ENCODE assay signal across 17 cellular contexts in genomic region chr14:105468621-105469241, GRCh38. TPM values are rescaled to one million over a fixed set of nuclear protein-coding genes. Genes with fewer than 3 reads are reported as not detected.
A peak's percentile ranks its signal among the peaks of the same experiment; 100 is the strongest.
DNase-seq lines count a peak whose midpoint lies in the region; ATAC-seq and TF ChIP-seq lines count a peak whose summit lies in the region.
"Had no signal": no experiment of that assay in that cellular context is flagged by ENCODE, and none has a peak within 500 bp of the region (broad histone marks: within the 10 kb centered on the region; RNA-seq: fewer than 3 reads in every experiment).

No MANE protein-coding gene starts in this region.

- no peak overlapping the region for H3K4me3 ChIP-seq in gastroesophageal sphincter
- no peak overlapping the region for H3K4me3 ChIP-seq in lung
- no peak overlapping the region for H3K4me3 ChIP-seq in upper lobe of right lung
- no peak overlapping the region for H3K4me3 ChIP-seq in mesenchymal stem cell (ENCODE audit: insufficient read depth in 1 of 2, low read depth in 1 of 2, low read length in 2 of 2)

- no peak for DNase-seq in RWPE1 (ENCODE audit: low spot score)
- no peak for DNase-seq in lung (ENCODE audit: low spot score)
- DNase-seq in upper lobe of right lung = no peak
- no peak for DNase-seq in activated T-cell treated with anti-CD3 and anti-CD28 coated beads, Interleukin-2, amount 50 U/mL, for 1 hour
- no peak for DNase-seq in effector CD8-positive, alpha-beta T cell (lab: John Stamatoyannopoulos, UW)
- no peak for DNase-seq in posterior vena cava (ENCODE audit: low spot score)
- DNase-seq in mesenchymal stem cell = no peak
- DNase-seq: activated CD4-positive, alpha-beta T cell treated with anti-CD3 and anti-CD28 coated beads for 4 hours; activated CD8-positive, alpha-beta memory T cell treated with anti-CD3 and anti-CD28 coated beads, Interleukin-2, amount 50 U/mL, for 4 hours; activated naive CD4-positive, alpha-beta T cell treated with anti-CD3 and anti-CD28 coated beads, Interleukin-2, amount 10 ng/mL, durations not matched to agents 7 days and 5 days; BE2C; DMS 273 treated with DMSO at 0.1 percent for 48 hours; H7; MM.1S; NCI-H2029; SHP77 had no signal

- H3K27me3 ChIP-seq in gastroesophageal sphincter (no peaks in the 10 kb centered on the region), lung (ENCODE audit: control insufficient read depth, insufficient read depth) (no peaks in the 10 kb centered on the region), upper lobe of right lung (no peaks in the 10 kb centered on the region), mesenchymal stem cell (ENCODE audit: control insufficient read depth in 1 of 2, insufficient read depth in 1 of 2, low read length in 2 of 2) (peaks cover 0 to 5% of the 10 kb centered on the region in 2 experiments)
- H3K27me3 ChIP-seq: BE2C had no signal

- no peak overlapping the region for H2BK5ac ChIP-seq in mesenchymal stem cell (ENCODE audit: low read depth, low read length, poor library complexity, severe bottlenecking)

- 20% methylated on average over 1 of the region's 19 CpGs; no CpG with 5 or more reads in 1 of the 2 donors for WGBS in gastroesophageal sphincter (ENCODE audit: low coverage in 1 of 2), 2 donors
- 70 to 89% methylated on average over 17 to 19 of the region's 19 CpGs for WGBS in lung, 2 donors
- WGBS in mesenchymal stem cell = 93% methylated on average over 19 of the region's 19 CpGs

- no peaks in the 10 kb centered on the region for H3K9me3 ChIP-seq in gastroesophageal sphincter
- no peaks in the 10 kb centered on the region for H3K9me3 ChIP-seq in lung (ENCODE audit: control insufficient read depth in 2 of 2, insufficient read depth in 1 of 2, low read length in 1 of 2)
- H3K9me3 ChIP-seq in upper lobe of right lung = no peaks in the 10 kb centered on the region
- H3K9me3 ChIP-seq in mesenchymal stem cell (ENCODE audit: control insufficient read depth, low read length) = no peaks in the 10 kb centered on the region
- H3K9me3 ChIP-seq: BE2C had no signal

- no peak overlapping the region for H2BK120ac ChIP-seq in mesenchymal stem cell (ENCODE audit: low read depth, low read length)

- H4K91ac ChIP-seq in mesenchymal stem cell (ENCODE audit: low read length) = no peak overlapping the region

- H3K36me3 ChIP-seq in gastroesophageal sphincter = peaks cover 0 to 67% of the 10 kb centered on the region in 2 donors
- H3K36me3 ChIP-seq in lung (ENCODE audit: control insufficient read depth in 2 of 2, insufficient read depth in 2 of 2, low read length in 2 of 2) = peaks cover 0 to 48% of the 10 kb centered on the region in 2 donors
- peaks cover 18% of the 10 kb centered on the region for H3K36me3 ChIP-seq in upper lobe of right lung
- peaks cover 31 to 82% of the 10 kb centered on the region in 2 experiments for H3K36me3 ChIP-seq in mesenchymal stem cell (ENCODE audit: control insufficient read depth in 1 of 2, insufficient read depth in 2 of 2, low read depth in 1 of 2, low read length in 2 of 2)

- H3K23ac ChIP-seq in mesenchymal stem cell (ENCODE audit: low read length in 2 of 2) = no peak overlapping the region

- H3K9ac ChIP-seq in mesenchymal stem cell (ENCODE audit: low read length) = no peak overlapping the region

- H3K14ac ChIP-seq in mesenchymal stem cell (ENCODE audit: low read length in 2 of 2) = no peak overlapping the region

- ATAC-seq in gastroesophageal sphincter = peak; percentile 61
- ATAC-seq in lung (ENCODE audit: insufficient read depth, low FRiP score) = no peak
- no peak for ATAC-seq in upper lobe of right lung

- TF ChIP-seq POLR2A in gastroesophageal sphincter (IDR thresholded peaks at IDR 0.05) = no peak

- no peak overlapping the region for H2AFZ ChIP-seq in mesenchymal stem cell (ENCODE audit: low read depth, low read length)

- H4K8ac ChIP-seq in mesenchymal stem cell (ENCODE audit: low read length) = no peak overlapping the region

- TF ChIP-seq EP300 in gastroesophageal sphincter (IDR thresholded peaks at IDR 0.05) = no peak

- no peak overlapping the region for H2BK12ac ChIP-seq in mesenchymal stem cell (ENCODE audit: low read length in 2 of 2)

- CTCF ChIA-PET in RWPE1 (lab: Yijun Ruan, JAX) = interaction anchor here (1.2 kb wide), 1 partner anchor 12 kb away, joined by 10 read pairs; no protein-coding TSS in a partner anchor

- POLR2A ChIA-PET in RWPE1 (lab: Yijun Ruan, JAX; ENCODE audit: low non-redundant PET) = interaction anchor here (1.3 kb wide), 1 partner anchor 12 kb away, joined by 3 read pairs; no protein-coding TSS in a partner anchor

- no peak overlapping the region for H2BK15ac ChIP-seq in mesenchymal stem cell (ENCODE audit: low read depth, poor library complexity, severe bottlenecking)

- H3K4me2 ChIP-seq in mesenchymal stem cell (ENCODE audit: low read length, poor library complexity, severe bottlenecking) = no peak overlapping the region

- intact Hi-C loops in upper lobe of right lung (cut with DNase I) (no loop called here), posterior vena cava (cut with DNase I) (no loop called here)

- TF ChIP-seq CTCF in RWPE1 (conservative IDR thresholded peaks at IDR 0.05; ENCODE audit: low read depth) = no peak
- TF ChIP-seq CTCF in gastroesophageal sphincter (IDR thresholded peaks at IDR 0.05) = peak in 1 of 4 experiments; percentile 12
- no peak for TF ChIP-seq CTCF in lung (IDR thresholded peaks at IDR 0.05; ENCODE audit: control extremely low read depth, extremely low read depth)
- TF ChIP-seq CTCF in upper lobe of right lung (IDR thresholded peaks at IDR 0.05) = no peak

- no peak overlapping the region for H3K18ac ChIP-seq in mesenchymal stem cell (ENCODE audit: low read depth in 1 of 2, low read length in 2 of 2)

- peaks cover 3 to 64% (median 45%) of the 10 kb centered on the region in 3 donors for H3K4me1 ChIP-seq in gastroesophageal sphincter
- peaks cover 4 to 28% of the 10 kb centered on the region in 2 donors for H3K4me1 ChIP-seq in lung (ENCODE audit: control insufficient read depth in 2 of 2, insufficient read depth in 2 of 2, low read length in 2 of 2)
- peaks cover 24% of the 10 kb centered on the region for H3K4me1 ChIP-seq in upper lobe of right lung
- peaks cover 77% of the 10 kb centered on the region for H3K4me1 ChIP-seq in mesenchymal stem cell (ENCODE audit: control insufficient read depth, insufficient read depth, low read depth, low read length)

- no peak overlapping the region for H3K4ac ChIP-seq in mesenchymal stem cell (ENCODE audit: low read depth in 1 of 2, low read length in 2 of 2)

- no peak overlapping the region for H2AK5ac ChIP-seq in mesenchymal stem cell (ENCODE audit: low read length, severe bottlenecking)

- H3K27ac ChIP-seq in RWPE1 (peak overlapping the region; percentile 100), gastroesophageal sphincter (peak overlapping the region; percentile 8 to 96 (median 85)), lung (ENCODE audit: low read depth in 1 of 2, low read length in 1 of 2) (peak overlapping the region; percentile 34 to 91), upper lobe of right lung (peak overlapping the region; percentile 24), mesenchymal stem cell (ENCODE audit: low read length, poor library complexity, severe bottlenecking) (no peak overlapping the region)

- peaks cover 3% of the 10 kb centered on the region for H3K79me1 ChIP-seq in mesenchymal stem cell (replicated peaks; ENCODE audit: low read length, poor library complexity, severe bottlenecking)

RNA-seq across cellular contexts. Expression of gene CRIP2, which starts 5.9 kb away (rescaled TPM):
- total RNA-seq in gastroesophageal sphincter = 100 to 1,000 TPM; 165 to 518 (median 343) TPM
- 100 to 1,000 TPM; 135 to 267 TPM for total RNA-seq in lung
- 100 to 1,000 TPM; 194 to 216 TPM for polyA plus RNA-seq in lung
- total RNA-seq in upper lobe of right lung = 191 TPM
- total RNA-seq in posterior vena cava = 100 to 1,000 TPM; 187 to 199 TPM
- 120 TPM for polyA plus RNA-seq in mesenchymal stem cell (2013, experiment 1 of 2)
- 119 TPM for polyA plus RNA-seq in mesenchymal stem cell (2013, experiment 2 of 2)

RNA-seq across cellular contexts. Expression of gene CRIP1, which starts 18.0 kb away (rescaled TPM):
- total RNA-seq in gastroesophageal sphincter = 10 to 100 TPM; 11.2 to 57.9 (median 34.2) TPM
- 100 to 1,000 TPM in 1 of 2 donors, 10 to 100 TPM in 1; 72.8 to 422 TPM for total RNA-seq in lung
- 100 to 1,000 TPM; 181 to 465 TPM for polyA plus RNA-seq in lung
- total RNA-seq in upper lobe of right lung = 96.2 TPM
- total RNA-seq in posterior vena cava = 100 to 1,000 TPM; 122 to 285 TPM
- 40.7 TPM for polyA plus RNA-seq in mesenchymal stem cell (2013, experiment 1 of 2)
- polyA plus RNA-seq in mesenchymal stem cell (2013, experiment 2 of 2) = 42.6 TPM

RNA-seq across cellular contexts. Expression of gene TEDC1, which starts 22.3 kb away (rescaled TPM):
- 1 to 10 TPM; 4.6 to 7.9 (median 5.4) TPM for total RNA-seq in gastroesophageal sphincter
- 10 to 100 TPM in 1 of 2 donors, 1 to 10 TPM in 1; 5.8 to 20.8 TPM for total RNA-seq in lung
- polyA plus RNA-seq in lung = 10 to 100 TPM; 12.8 to 16.0 TPM
- total RNA-seq in upper lobe of right lung = 7.9 TPM
- 10 to 100 TPM in 1 of 2 donors, 1 to 10 TPM in 1; 7.9 to 15.4 TPM for total RNA-seq in posterior vena cava
- polyA plus RNA-seq in mesenchymal stem cell (2013, experiment 1 of 2) = 2.3 TPM
- polyA plus RNA-seq in mesenchymal stem cell (2013, experiment 2 of 2) = 2.5 TPM

RNA-seq across cellular contexts. Expression of gene MTA1, which starts 49.1 kb away (rescaled TPM):
- 10 to 100 TPM; 48.0 to 83.5 (median 58.7) TPM for total RNA-seq in gastroesophageal sphincter
- 100 to 1,000 TPM in 1 of 2 donors, 10 to 100 TPM in 1; 64.7 to 113 TPM for total RNA-seq in lung
- polyA plus RNA-seq in lung = 10 to 100 TPM; 40.2 to 62.6 TPM
- 74.8 TPM for total RNA-seq in upper lobe of right lung
- total RNA-seq in posterior vena cava = 10 to 100 TPM; 60.7 to 62.0 TPM
- 66.6 TPM for polyA plus RNA-seq in mesenchymal stem cell (2013, experiment 1 of 2)
- polyA plus RNA-seq in mesenchymal stem cell (2013, experiment 2 of 2) = 63.2 TPM

RNA-seq across cellular contexts. Expression of gene TMEM121, which starts 57.7 kb away (rescaled TPM):
- total RNA-seq in gastroesophageal sphincter = 1 to 10 TPM; 3.9 to 6.7 (median 5.2) TPM
- 1 to 10 TPM; 3.0 to 5.4 TPM for total RNA-seq in lung
- 1 to 10 TPM; 1.1 to 2.6 TPM for polyA plus RNA-seq in lung
- total RNA-seq in upper lobe of right lung = 1.5 TPM
- 1 to 10 TPM; 1.9 to 2.2 TPM for total RNA-seq in posterior vena cava
- 0.87 TPM for polyA plus RNA-seq in mesenchymal stem cell (2013, experiment 1 of 2)
- 1.2 TPM for polyA plus RNA-seq in mesenchymal stem cell (2013, experiment 2 of 2)
